Comparison of ENCODE assay signal across 15 cellular contexts in genomic region chr14:51167587-51168219, GRCh38.
DNase-seq lines count a peak whose midpoint lies in the region; ATAC-seq, FAIRE-seq and TF ChIP-seq lines count a peak whose summit lies in the region.
"Had no signal": no experiment of that assay in that cellular context is flagged by ENCODE, and none has a peak within 500 bp of the region (broad histone marks: within the 10 kb centered on the region; RNA-seq: fewer than 3 reads in every experiment).

No MANE protein-coding gene starts in this region.

- H3K27me3 ChIP-seq in GM23338 (ENCODE audit: insufficient read depth) = no peaks in the 10 kb centered on the region
- H3K27me3 ChIP-seq in astrocyte (ENCODE audit: insufficient read depth, low read length) = peaks cover 32% of the 10 kb centered on the region
- no peaks in the 10 kb centered on the region for H3K27me3 ChIP-seq in Karpas-422 (ENCODE audit: low read length)
- H3K27me3 ChIP-seq: upper lobe of left lung had no signal

- H3K4me3 ChIP-seq in GM23338 (no peak overlapping the region), astrocyte (ENCODE audit: insufficient read depth, low read depth, low read length) (no peak overlapping the region), Karpas-422 (ENCODE audit: low read length) (no peak overlapping the region)
- H3K4me3 ChIP-seq: SK-N-MC, upper lobe of left lung had no signal

- no peak overlapping the region for H3K4me3 Mint-ChIP-seq in GM23338
- no peak overlapping the region for H3K4me3 Mint-ChIP-seq in astrocyte (ENCODE audit: unreplicated experiment)
- no peak overlapping the region for H3K4me3 Mint-ChIP-seq in osteocyte (ENCODE audit: unreplicated experiment)
- H3K4me3 Mint-ChIP-seq: brain had no signal

- H3K27ac Mint-ChIP-seq in GM23338 = no peak overlapping the region
- no peak overlapping the region for H3K27ac Mint-ChIP-seq in astrocyte (ENCODE audit: unreplicated experiment)
- peak overlapping the region; percentile 80 for H3K27ac Mint-ChIP-seq in osteocyte (ENCODE audit: unreplicated experiment)

- peaks cover 22% of the 10 kb centered on the region for H3K4me1 Mint-ChIP-seq in GM23338
- peaks cover 11% of the 10 kb centered on the region for H3K4me1 Mint-ChIP-seq in astrocyte (ENCODE audit: low read depth, unreplicated experiment)
- peaks cover 38% of the 10 kb centered on the region for H3K4me1 Mint-ChIP-seq in osteocyte (ENCODE audit: unreplicated experiment)

- H3K9me3 Mint-ChIP-seq in GM23338 (no peaks in the 10 kb centered on the region), astrocyte (ENCODE audit: unreplicated experiment) (no peaks in the 10 kb centered on the region), osteocyte (ENCODE audit: unreplicated experiment) (no peaks in the 10 kb centered on the region)
- H3K9me3 Mint-ChIP-seq: brain had no signal

- H3K36me3 Mint-ChIP-seq in GM23338 (ENCODE audit: low read depth) (no peaks in the 10 kb centered on the region), astrocyte (ENCODE audit: low read depth, unreplicated experiment) (no peaks in the 10 kb centered on the region), osteocyte (ENCODE audit: unreplicated experiment) (no peaks in the 10 kb centered on the region)
- H3K36me3 Mint-ChIP-seq: brain had no signal

- H2AFZ ChIP-seq in GM23338 (peak overlapping the region; percentile 19; the same call in 1 of the 2 replicates), astrocyte (ENCODE audit: low read depth, low read length) (no peak overlapping the region), Karpas-422 (ENCODE audit: low read length) (no peak overlapping the region)

- DNase-seq in AML-193 (lab: John Stamatoyannopoulos, UW) = peak; percentile 48 to 54
- DNase-seq in GM23338 (ENCODE audit: low spot score) = no peak
- DNase-seq in astrocyte (ENCODE audit: low read depth) = peak; percentile 55
- DNase-seq in osteocyte (ENCODE audit: extremely low spot score, unreplicated experiment) = no peak
- no peak for DNase-seq in Karpas-422
- DNase-seq in NCI-H446 (lab: John Stamatoyannopoulos, UW) = no peak
- DNase-seq in NCI-H2081 treated with DMSO at 0.1 percent for 48 hours (lab: John Stamatoyannopoulos, UW) = no peak
- DNase-seq: activated CD4-positive, alpha-beta T cell treated with anti-CD3 and anti-CD28 coated beads, Interleukin-2, amount 50 U/mL, for 4 hours; COR-L47; glutamatergic neuron; NCI-H1694 treated with DMSO at 0.1 percent for 48 hours; upper lobe of left lung had no signal

- H3K36me3 ChIP-seq in GM23338 (ENCODE audit: insufficient read depth) = no peaks in the 10 kb centered on the region
- H3K36me3 ChIP-seq in astrocyte (ENCODE audit: insufficient read depth, low read length) = no peaks in the 10 kb centered on the region
- no peaks in the 10 kb centered on the region for H3K36me3 ChIP-seq in Karpas-422 (ENCODE audit: insufficient read depth, low read length)
- H3K36me3 ChIP-seq: upper lobe of left lung had no signal

- no peaks in the 10 kb centered on the region for H3F3A ChIP-seq in GM23338 (replicated peaks; ENCODE audit: low read depth)

- no peak overlapping the region for H3K27ac ChIP-seq in GM23338 (ENCODE audit: low read depth)
- no peak overlapping the region for H3K27ac ChIP-seq in astrocyte (ENCODE audit: low read depth, low read length)
- no peak overlapping the region for H3K27ac ChIP-seq in Karpas-422 (ENCODE audit: low read length)
- H3K27ac ChIP-seq: SK-N-MC, upper lobe of left lung had no signal

- H3K9me2 ChIP-seq in GM23338 (ENCODE audit: insufficient read depth) (no peaks in the 10 kb centered on the region), Karpas-422 (replicated peaks; ENCODE audit: insufficient read depth, low read length) (no peaks in the 10 kb centered on the region)

- H3K79me2 ChIP-seq in GM23338 (replicated peaks; ENCODE audit: insufficient read depth) = no peaks in the 10 kb centered on the region
- no peaks in the 10 kb centered on the region for H3K79me2 ChIP-seq in astrocyte (ENCODE audit: insufficient read depth, low read length)
- no peaks in the 10 kb centered on the region for H3K79me2 ChIP-seq in Karpas-422 (ENCODE audit: low read length)

- peaks cover 20% of the 10 kb centered on the region for H3K4me1 ChIP-seq in GM23338 (ENCODE audit: insufficient read depth)
- H3K4me1 ChIP-seq in astrocyte (ENCODE audit: insufficient read depth, low read length) = no peaks in the 10 kb centered on the region
- H3K4me1 ChIP-seq in Karpas-422 (ENCODE audit: low read length) = peaks cover 8% of the 10 kb centered on the region

- H3K9me3 ChIP-seq in astrocyte (ENCODE audit: insufficient read depth, low read depth, low read length) = no peaks in the 10 kb centered on the region
- H3K9me3 ChIP-seq in Karpas-422 (ENCODE audit: low read length) = no peaks in the 10 kb centered on the region
- H3K9me3 ChIP-seq: upper lobe of left lung had no signal

- H3K27me3 Mint-ChIP-seq in GM23338 (ENCODE audit: insufficient read depth, low read depth, poor library complexity) (no peaks in the 10 kb centered on the region), astrocyte (ENCODE audit: low read depth, unreplicated experiment) (peaks cover 2% of the 10 kb centered on the region), osteocyte (ENCODE audit: unreplicated experiment) (no peaks in the 10 kb centered on the region)

- H3K4me2 ChIP-seq in GM23338 = no peak overlapping the region
- H3K4me2 ChIP-seq in astrocyte (ENCODE audit: low read length) = no peak overlapping the region
- no peak overlapping the region for H3K4me2 ChIP-seq in Karpas-422 (ENCODE audit: low read depth, low read length, poor library complexity, severe bottlenecking)

- no peak overlapping the region for H3K9ac ChIP-seq in astrocyte (ENCODE audit: low read length)
- H3K9ac ChIP-seq in Karpas-422 (ENCODE audit: low read length) = no peak overlapping the region

- peak; percentile 61 for ATAC-seq in GM23338
- ATAC-seq in GM18498 (IDR thresholded peaks at IDR 0.05; ENCODE audit: unreplicated experiment) = no peak

- H4K20me1 ChIP-seq in GM23338 (replicated peaks; ENCODE audit: insufficient read depth) (no peaks in the 10 kb centered on the region), astrocyte (ENCODE audit: insufficient read depth, low read length) (no peaks in the 10 kb centered on the region), Karpas-422 (ENCODE audit: insufficient read depth, low read depth, low read length) (no peaks in the 10 kb centered on the region)

- no peak for TF ChIP-seq CTCF in GM23338 (conservative IDR thresholded peaks at IDR 0.05; ENCODE audit: low read depth in 2 of 2)
- no peak for TF ChIP-seq CTCF in astrocyte (IDR thresholded peaks at IDR 0.05; ENCODE audit: insufficient read depth, low read depth, low read length)
- TF ChIP-seq CTCF in osteocyte (IDR thresholded peaks at IDR 0.05) = no peak

- FAIRE-seq in astrocyte (lab: Jason Lieb, UNC) = no peak

TF ChIP-seq in GM23338, 12 proteins besides CTCF, POLR2A, EP300 and RAD21 (continues in another document):
- TF ChIP-seq ETS1 (IDR thresholded peaks at IDR 0.05) (no peak), ZNF331 (CRISPR knock-in tag; IDR thresholded peaks at IDR 0.05; ENCODE audit: low read depth) (no peak), EZH2 (IDR thresholded peaks at IDR 0.05; ENCODE audit: low read depth, unreplicated experiment) (no peak)

Comparison
In these comparisons a context has a peak if more than half of its experiments do, and no peak if none do; other contexts are left out.
1. DNase-seq: peak in AML-193 (2 of 2) and astrocyte (single experiment); none in GM23338 (single experiment), osteocyte (single experiment), Karpas-422 (single experiment), NCI-H446 (0 of 2) and NCI-H2081 treated with DMSO at 0.1 percent for 48 hours (single experiment).